In genomic region chr6:159098636-159099106, GRCh38 we compare ENCODE assay signal across 9 cellular contexts. TPM values are rescaled to one million over a fixed set of nuclear protein-coding genes. Genes with fewer than 3 reads are reported as not detected.
DNase-seq lines count a peak whose midpoint lies in the region; ATAC-seq lines count a peak whose summit lies in the region.
"Had no signal": no experiment of that assay in that cellular context is flagged by ENCODE, and none has a peak within 500 bp of the region (broad histone marks: within the 10 kb centered on the region; RNA-seq: fewer than 3 reads in every experiment).

No MANE protein-coding gene starts in this region.

- no peaks in the 10 kb centered on the region for H3K27me3 Mint-ChIP-seq in activated naive CD8-positive, alpha-beta T cell treated with anti-CD3 and anti-CD28 coated beads, Interleukin-2, amount 10 ng/mL, durations not matched to agents 7 days and 5 days

- peaks cover 2% of the 10 kb centered on the region for H3K36me3 Mint-ChIP-seq in activated naive CD8-positive, alpha-beta T cell treated with anti-CD3 and anti-CD28 coated beads, Interleukin-2, amount 10 ng/mL, durations not matched to agents 7 days and 5 days

- DNase-seq in T-helper 22 cell (ENCODE audit: low read depth) (peak; percentile 68), SK-N-DZ (ENCODE audit: low spot score) (no peak), inferior parietal cortex (ENCODE audit: extremely low spot score) (no peak), AG08395 (ENCODE audit: low spot score) (no peak), DMS79 treated with DMSO at 0.1 percent for 48 hours (lab: John Stamatoyannopoulos, UW) (no peak)
- DNase-seq in activated naive CD8-positive, alpha-beta T cell treated with anti-CD3 and anti-CD28 coated beads, Interleukin-2, amount 10 ng/mL, durations not matched to agents 7 days and 5 days: peak; percentile 58
- peak; percentile 71 for DNase-seq in stimulated activated CD4-positive, alpha-beta T cell treated with anti-CD3 and anti-CD28 coated beads, Interleukin-1b, Interleukin-23, amount 100 ng/mL, for 48 hours

- peak; percentile 42 for ATAC-seq in GM18502 (IDR thresholded peaks at IDR 0.05; ENCODE audit: poor library complexity, unreplicated experiment)
- ATAC-seq in activated naive CD8-positive, alpha-beta T cell treated with anti-CD3 and anti-CD28 coated beads, Interleukin-2, amount 10 ng/mL, durations not matched to agents 7 days and 5 days (ENCODE audit: low read depth): peak; percentile 60
- ATAC-seq: gastroesophageal sphincter had no signal

- POLR2A ChIA-PET in activated naive CD8-positive, alpha-beta T cell treated with anti-CD3 and anti-CD28 coated beads, Interleukin-2, amount 10 ng/mL, durations not matched to agents 7 days and 5 days (lab: Charles Lee): interaction anchor here (5.5 to 8.3 kb wide), 2 partner anchors 35 to 55 kb away, joined by 37 to 137 read pairs; partner anchors contain the start of gene TAGAP

- peaks cover 56% of the 10 kb centered on the region for H3K4me1 Mint-ChIP-seq in activated naive CD8-positive, alpha-beta T cell treated with anti-CD3 and anti-CD28 coated beads, Interleukin-2, amount 10 ng/mL, durations not matched to agents 7 days and 5 days

- no peaks in the 10 kb centered on the region for H3K9me3 Mint-ChIP-seq in activated naive CD8-positive, alpha-beta T cell treated with anti-CD3 and anti-CD28 coated beads, Interleukin-2, amount 10 ng/mL, durations not matched to agents 7 days and 5 days

- peak overlapping the region; percentile 88 for H3K4me3 Mint-ChIP-seq in activated naive CD8-positive, alpha-beta T cell treated with anti-CD3 and anti-CD28 coated beads, Interleukin-2, amount 10 ng/mL, durations not matched to agents 7 days and 5 days

- peak overlapping the region; percentile 100 for H3K27ac Mint-ChIP-seq in activated naive CD8-positive, alpha-beta T cell treated with anti-CD3 and anti-CD28 coated beads, Interleukin-2, amount 10 ng/mL, durations not matched to agents 7 days and 5 days

RNA-seq across cellular contexts. Expression of gene TAGAP, which starts 53.9 kb away (rescaled TPM):
- 100 to 1,000 TPM; 106 to 112 TPM for total RNA-seq in activated naive CD8-positive, alpha-beta T cell treated with anti-CD3 and anti-CD28 coated beads, Interleukin-2, amount 10 ng/mL, durations not matched to agents 7 days and 5 days
- polyA plus RNA-seq in SK-N-DZ (2014; cell fraction: cytosol; rRNA removed): not detected in 2 replicates
- not detected in 2 replicates for polyA plus RNA-seq in SK-N-DZ (2014; cell fraction: nucleus; rRNA removed)

Comparison
In these comparisons a context has a peak if more than half of its experiments do, and no peak if none do; other contexts are left out.
1. DNase-seq: peak in T-helper 22 cell (single experiment), activated naive CD8-positive, alpha-beta T cell treated with anti-CD3 and anti-CD28 coated beads, Interleukin-2, amount 10 ng/mL, durations not matched to agents 7 days and 5 days (single experiment) and stimulated activated CD4-positive, alpha-beta T cell treated with anti-CD3 and anti-CD28 coated beads, Interleukin-1b, Interleukin-23, amount 100 ng/mL, for 48 hours (single experiment); none in SK-N-DZ (single experiment), inferior parietal cortex (single experiment), AG08395 (single experiment) and DMS79 treated with DMSO at 0.1 percent for 48 hours (single experiment).